In genomic region chr1:87292684-87293493, GRCh38 we compare ENCODE assay signal across 8 cellular contexts. TPM values are rescaled to one million over a fixed set of nuclear protein-coding genes. Genes with fewer than 3 reads are reported as not detected.
DNase-seq lines count a peak whose midpoint lies in the region; ATAC-seq and TF ChIP-seq lines count a peak whose summit lies in the region.

No MANE protein-coding gene starts in this region.

- H3K36me3 Mint-ChIP-seq in nephron progenitor cell (ENCODE audit: low read depth): peaks cover 5% of the 10 kb centered on the region

- no peak overlapping the region for H3K4me3 Mint-ChIP-seq in nephron progenitor cell

- peak; percentile 78 for TF ChIP-seq CTCF in epithelial cell of proximal tubule (conservative IDR thresholded peaks at IDR 0.05; ENCODE audit: low read depth, low read length)
- peak; percentile 93 for TF ChIP-seq CTCF in nephron progenitor cell (IDR thresholded peaks at IDR 0.05)

- no peak overlapping the region for H3K27ac Mint-ChIP-seq in nephron progenitor cell

- H3K9me3 Mint-ChIP-seq in nephron progenitor cell: peaks cover 10% of the 10 kb centered on the region

- peak; percentile 55 for ATAC-seq in HG03571 (IDR thresholded peaks at IDR 0.05; ENCODE audit: unreplicated experiment)

- no peak overlapping the region for H3K4me3 ChIP-seq in epithelial cell of proximal tubule (ENCODE audit: low read depth, low read length)

- H3K27ac ChIP-seq in substantia nigra (ENCODE audit: low read depth, low read length, poor library complexity, severe bottlenecking): no peak overlapping the region

- peaks cover 13% of the 10 kb centered on the region for H3K27me3 Mint-ChIP-seq in nephron progenitor cell (ENCODE audit: low read depth, poor library complexity)

- DNase-seq in NCI-H2196 (lab: John Stamatoyannopoulos, UW; ENCODE audit: unreplicated experiment): peak; percentile 75
- DNase-seq in NCI-H2196 treated with DMSO at 0.1 percent for 48 hours (lab: John Stamatoyannopoulos, UW; ENCODE audit: unreplicated experiment): no peak
- DNase-seq in NOMO-1 (lab: John Stamatoyannopoulos, UW; ENCODE audit: unreplicated experiment in 2 of 2): peak; percentile 8 to 70
- peak; percentile 25 for DNase-seq in activated CD8-positive, alpha-beta memory T cell treated with anti-CD3 and anti-CD28 coated beads, Interleukin-2, amount 50 U/mL, for 1 hour (ENCODE audit: extremely low read depth)
- DNase-seq in epithelial cell of proximal tubule (ENCODE audit: low read depth): no peak
- peak; percentile 77 for DNase-seq in nephron progenitor cell
- peak in 33 of 49 donors; percentile 0 to 66 (median 18) for DNase-seq in substantia nigra (lab: John Stamatoyannopoulos, UW)

- H3K4me1 Mint-ChIP-seq in nephron progenitor cell: peaks cover 53% of the 10 kb centered on the region

RNA-seq across cellular contexts. Expression of gene LMO4, which starts 35.8 kb away (rescaled TPM):
- 23.4 and 48.9 TPM in 2 replicates for total RNA-seq in epithelial cell of proximal tubule

Comparison
In these comparisons a context has a peak if more than half of its experiments do, and no peak if none do; other contexts are left out.
1. DNase-seq: peak in NCI-H2196 (single experiment), NOMO-1 (2 of 2), activated CD8-positive, alpha-beta memory T cell treated with anti-CD3 and anti-CD28 coated beads, Interleukin-2, amount 50 U/mL, for 1 hour (single experiment), nephron progenitor cell (single experiment) and substantia nigra (33 of 49); none in NCI-H2196 treated with DMSO at 0.1 percent for 48 hours (single experiment) and epithelial cell of proximal tubule (single experiment).